1 cellular context compared by ENCODE assay signal in the genomic region with DNA sequence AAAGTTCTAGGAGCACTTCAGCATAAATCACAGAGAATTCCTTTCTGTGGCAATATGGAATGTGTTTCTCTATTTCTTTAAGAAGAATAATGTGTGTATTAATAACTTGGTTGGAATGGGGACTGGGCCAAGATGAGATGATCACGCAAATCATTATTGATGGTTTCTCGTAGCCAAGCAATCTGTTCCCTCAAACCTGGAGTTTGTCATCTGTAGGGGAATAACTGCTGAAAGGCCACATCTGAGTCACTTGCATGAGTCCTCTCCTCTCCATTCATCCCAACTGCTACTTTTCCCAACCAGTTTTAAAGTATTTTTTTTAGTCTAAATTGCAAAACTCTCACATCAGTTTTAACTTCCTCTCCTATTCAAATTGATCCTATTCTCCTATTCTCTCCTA.
A peak's percentile ranks its signal among the peaks of the same experiment; 100 is the strongest.
TF ChIP-seq lines count a peak whose summit lies in the region.

No MANE protein-coding gene starts in this region.

TF ChIP-seq in IMR-90, 13 proteins besides CTCF, POLR2A, EP300 and RAD21 (continued from another document):
- TF ChIP-seq FOS (IDR thresholded peaks at IDR 0.05; ENCODE audit: low read depth, low read length), result peak; percentile 45; the same call in 1 of the 2 replicates
